9 cellular contexts compared by ENCODE assay signal in the genomic region with DNA sequence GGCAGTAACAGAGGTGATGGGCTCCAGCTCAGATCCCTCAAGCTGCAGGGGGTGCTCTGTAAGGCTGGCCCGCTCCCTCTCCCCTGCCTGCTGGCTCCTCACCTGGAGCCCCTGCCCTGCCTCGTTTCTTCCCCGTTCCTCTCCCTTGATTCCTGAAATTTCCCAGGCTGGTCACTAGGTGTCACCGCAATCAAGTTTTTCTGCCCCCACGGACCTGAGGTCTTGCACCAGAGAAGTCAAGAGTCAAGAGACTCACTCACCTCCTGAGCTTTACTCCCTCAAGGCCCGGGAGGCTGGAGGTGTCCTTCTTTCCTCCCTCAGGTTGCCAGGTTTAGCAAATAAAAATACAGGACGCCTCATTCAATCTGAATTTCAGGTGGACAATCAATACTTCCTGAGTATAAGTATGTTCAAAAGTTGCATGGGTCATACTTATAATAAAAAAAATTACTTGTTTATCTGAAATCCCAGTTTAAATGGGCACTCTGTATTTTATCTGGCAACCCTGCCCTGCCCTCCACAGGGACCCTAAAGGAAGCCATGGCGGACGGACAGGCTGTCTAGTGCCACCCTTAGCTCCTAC.
DNase-seq lines count a peak whose midpoint lies in the region; ATAC-seq and TF ChIP-seq lines count a peak whose summit lies in the region.
"Had no signal": no experiment of that assay in that cellular context is flagged by ENCODE, and none has a peak within 500 bp of the region (broad histone marks: within the 10 kb centered on the region; RNA-seq: fewer than 3 reads in every experiment).

No MANE protein-coding gene starts in this region.

- no peaks in the 10 kb centered on the region for H3K9me3 ChIP-seq in OCI-LY1 (ENCODE audit: low read length)

- H3K4me3 Mint-ChIP-seq in Calu3 (ENCODE audit: low read depth, unreplicated experiment), result no peak overlapping the region
- no peak overlapping the region for H3K4me3 Mint-ChIP-seq in HFFc6
- no peak overlapping the region for H3K4me3 Mint-ChIP-seq in glutamatergic neuron (ENCODE audit: unreplicated experiment)
- H3K4me3 Mint-ChIP-seq: activated B cell treated with CpG ODN at 0.5 μM for 24 hours had no signal

- no peak overlapping the region for H3K9ac ChIP-seq in OCI-LY1 (ENCODE audit: low read length)

- TF ChIP-seq CTCF in Calu3 (IDR thresholded peaks at IDR 0.05; ENCODE audit: unreplicated experiment), result peak; percentile 88
- peak; percentile 79 for TF ChIP-seq CTCF in HFFc6 (IDR thresholded peaks at IDR 0.05)
- TF ChIP-seq CTCF in OCI-LY1 (IDR thresholded peaks at IDR 0.05; ENCODE audit: low read length), result peak; percentile 64
- peak; percentile 81 for TF ChIP-seq CTCF in glutamatergic neuron (IDR thresholded peaks at IDR 0.05; ENCODE audit: partially characterized antibody, unreplicated experiment)

- no peaks in the 10 kb centered on the region for H3K9me3 Mint-ChIP-seq in Calu3 (ENCODE audit: low read depth, unreplicated experiment)
- no peaks in the 10 kb centered on the region for H3K9me3 Mint-ChIP-seq in HFFc6
- peaks cover 3% of the 10 kb centered on the region for H3K9me3 Mint-ChIP-seq in glutamatergic neuron (ENCODE audit: unreplicated experiment)
- H3K9me3 Mint-ChIP-seq: activated B cell treated with CpG ODN at 0.5 μM for 24 hours had no signal

- H3K27ac Mint-ChIP-seq in Calu3 (ENCODE audit: unreplicated experiment) (peak overlapping the region; percentile 37), HFFc6 (no peak overlapping the region), glutamatergic neuron (ENCODE audit: unreplicated experiment) (no peak overlapping the region)
- H3K27ac Mint-ChIP-seq: activated B cell treated with CpG ODN at 0.5 μM for 24 hours had no signal

- H3K27me3 Mint-ChIP-seq in Calu3 (ENCODE audit: unreplicated experiment) (peaks cover 34% of the 10 kb centered on the region), HFFc6 (ENCODE audit: insufficient read depth) (peaks cover 44% of the 10 kb centered on the region), glutamatergic neuron (ENCODE audit: unreplicated experiment) (peaks cover 8% of the 10 kb centered on the region)

- no peaks in the 10 kb centered on the region; the same call in none of the 2 replicates for H3K27me3 ChIP-seq in OCI-LY1 (ENCODE audit: insufficient read depth, low read length)

- intact Hi-C loops in Calu3 (cut with micrococcal nuclease; ENCODE audit: unreplicated experiment), result loop anchor here (1.0 to 2.0 kb wide), 2 partner anchors 72 to 111 kb away; no protein-coding TSS in a partner anchor

- H3K27ac ChIP-seq in OCI-LY1 (ENCODE audit: low read depth, low read length, poor library complexity, severe bottlenecking), result no peak overlapping the region

- H3K9me2 ChIP-seq in OCI-LY1 (ENCODE audit: low read depth, low read length), result no peaks in the 10 kb centered on the region

- H3K4me2 ChIP-seq in OCI-LY1 (ENCODE audit: low read length), result no peak overlapping the region

- DNase-seq in Calu3 (peak; percentile 69), HFFc6 (peak; percentile 33), glutamatergic neuron (peak; percentile 52), retina (peak; percentile 69)
- DNase-seq in activated effector memory CD4-positive, alpha-beta T cell treated with Interleukin-2 at 50 U/mL for 16 hours, result peak; percentile 17
- no peak for DNase-seq in stimulated activated naive CD4-positive, alpha-beta T cell treated with Interleukin-2 at 50 U/mL for 16 hours (lab: John Stamatoyannopoulos, UW)
- DNase-seq: activated B cell treated with CpG ODN at 0.5 μM for 24 hours had no signal

- H2AFZ ChIP-seq in OCI-LY1 (ENCODE audit: low read length), result no peak overlapping the region

- H3K79me2 ChIP-seq in OCI-LY1 (ENCODE audit: insufficient read depth, low read length), result no peaks in the 10 kb centered on the region

- H4K20me1 ChIP-seq in OCI-LY1 (ENCODE audit: insufficient read depth, low read length), result no peaks in the 10 kb centered on the region

- no TSS peak for BruUV-seq in Calu3 (replicated peaks; lab: Mats Ljungman, UMichigan)

- H3K36me3 ChIP-seq in OCI-LY1 (ENCODE audit: insufficient read depth, low read length), result no peaks in the 10 kb centered on the region

- H3K4me3 ChIP-seq in OCI-LY1 (ENCODE audit: low read depth, low read length, poor library complexity, severe bottlenecking), result no peak overlapping the region

- no peaks in the 10 kb centered on the region for H3K4me1 ChIP-seq in OCI-LY1 (ENCODE audit: insufficient read depth, low read length, severe bottlenecking)

- ATAC-seq in HG02885 (IDR thresholded peaks at IDR 0.05; ENCODE audit: poor library complexity, unreplicated experiment), result no peak

- H3K36me3 Mint-ChIP-seq in Calu3 (ENCODE audit: insufficient read depth, unreplicated experiment) (peaks cover 4% of the 10 kb centered on the region), HFFc6 (ENCODE audit: low read depth) (no peaks in the 10 kb centered on the region), glutamatergic neuron (ENCODE audit: unreplicated experiment) (no peaks in the 10 kb centered on the region)

- CTCF ChIA-PET in Calu3 (lab: Charles Lee), result interaction anchor here (0.5 to 3.1 kb wide), 10 partner anchors 10 to 349 kb away, joined by 3 to 63 read pairs (median 6); no protein-coding TSS in a partner anchor

- H3F3A ChIP-seq in OCI-LY1 (ENCODE audit: insufficient read depth, low read length), result no peaks in the 10 kb centered on the region

- H3K4me1 Mint-ChIP-seq in Calu3 (ENCODE audit: low read depth, unreplicated experiment), result peaks cover 21% of the 10 kb centered on the region
- H3K4me1 Mint-ChIP-seq in HFFc6 (ENCODE audit: low read depth), result peaks cover 24% of the 10 kb centered on the region
- H3K4me1 Mint-ChIP-seq in glutamatergic neuron (ENCODE audit: low read depth, unreplicated experiment), result peaks cover 11% of the 10 kb centered on the region
- H3K4me1 Mint-ChIP-seq: activated B cell treated with CpG ODN at 0.5 μM for 24 hours had no signal
